9 cellular contexts compared by ENCODE assay signal in genomic region chr5:150161242-150162141, GRCh38. TPM values are rescaled to one million over a fixed set of nuclear protein-coding genes. Genes with fewer than 3 reads are reported as not detected.
DNase-seq lines count a peak whose midpoint lies in the region; ATAC-seq and TF ChIP-seq lines count a peak whose summit lies in the region.
"Had no signal": no experiment of that assay in that cellular context is flagged by ENCODE, and none has a peak within 500 bp of the region (broad histone marks: within the 10 kb centered on the region; RNA-seq: fewer than 3 reads in every experiment).

No MANE protein-coding gene starts in this region.

- no peaks in the 10 kb centered on the region for H3K36me3 ChIP-seq in SK-N-SH (replicated peaks in 1 of 2; ENCODE audit: control insufficient read depth in 1 of 2, insufficient read depth in 2 of 2, low read length in 1 of 2)
- no peaks in the 10 kb centered on the region for H3K36me3 ChIP-seq in vagina

- peaks cover 13% of the 10 kb centered on the region for H3F3A ChIP-seq in SK-N-SH (replicated peaks; ENCODE audit: insufficient read depth)

- peaks cover 26 to 56% of the 10 kb centered on the region in 2 experiments for H3K4me1 ChIP-seq in SK-N-SH (ENCODE audit: control insufficient read depth in 1 of 2, insufficient read depth in 2 of 2, low read depth in 1 of 2, low read length in 1 of 2)
- peaks cover 86% of the 10 kb centered on the region for H3K4me1 ChIP-seq in vagina

- peak; percentile 80 for TF ChIP-seq RAD21 in SK-N-SH (IDR thresholded peaks at IDR 0.05; ENCODE audit: low read length)

- H3K4me3 ChIP-seq in LNCaP clone FGC (ENCODE audit: low read depth, low read length): no peak overlapping the region
- no peak overlapping the region for H3K4me3 ChIP-seq in SK-N-SH (ENCODE audit: low read depth in 2 of 2, low read length in 1 of 2)
- H3K4me3 ChIP-seq in vagina: no peak overlapping the region

- TF ChIP-seq EP300 in SK-N-SH (IDR thresholded peaks at IDR 0.05; ENCODE audit: borderline replicate concordance in 1 of 2, low read depth in 1 of 2, low read length in 1 of 2): no peak

- DNase-seq in DMS114 treated with DMSO at 0.1 percent for 48 hours (lab: John Stamatoyannopoulos, UW; ENCODE audit: unreplicated experiment) (peak; percentile 77), LNCaP clone FGC (ENCODE audit: low read depth) (no peak), SK-N-SH (peak; percentile 89), Right ventricle myocardium superior (peak; percentile 91), progenitor cell of endocrine pancreas (ENCODE audit: low spot score, unreplicated experiment) (peak; percentile 84), vagina (ENCODE audit: extremely low spot score in 2 of 2) (no peak)
- peak; percentile 85 for DNase-seq in activated naive CD4-positive, alpha-beta T cell treated with anti-CD3 and anti-CD28 coated beads, Interleukin-2, amount 10 ng/mL, durations not matched to agents 7 days and 5 days

- H3K36me3 Mint-ChIP-seq in activated naive CD4-positive, alpha-beta T cell treated with anti-CD3 and anti-CD28 coated beads, Interleukin-2, amount 10 ng/mL, durations not matched to agents 7 days and 5 days: no peaks in the 10 kb centered on the region
- H3K36me3 Mint-ChIP-seq in progenitor cell of endocrine pancreas (ENCODE audit: insufficient read depth): no peaks in the 10 kb centered on the region

- POLR2A ChIA-PET in SK-N-SH (lab: Yijun Ruan, JAX): no interaction called here

- H3K27me3 ChIP-seq in SK-N-SH (ENCODE audit: insufficient read depth) (no peaks in the 10 kb centered on the region), vagina (no peaks in the 10 kb centered on the region)

- WGBS in SK-N-SH (ENCODE audit: low lambda C conversion rate): 51% methylated on average over 14 of the region's 14 CpGs

- no peaks in the 10 kb centered on the region for H3K4me1 Mint-ChIP-seq in activated naive CD4-positive, alpha-beta T cell treated with anti-CD3 and anti-CD28 coated beads, Interleukin-2, amount 10 ng/mL, durations not matched to agents 7 days and 5 days
- peaks cover 9% of the 10 kb centered on the region for H3K4me1 Mint-ChIP-seq in progenitor cell of endocrine pancreas (ENCODE audit: low read depth)

- ATAC-seq in GM21619 (IDR thresholded peaks at IDR 0.05; ENCODE audit: unreplicated experiment) (peak; percentile 56), Right ventricle myocardium superior (ENCODE audit: poor library complexity) (peak; percentile 71)

- H3K9ac ChIP-seq in SK-N-SH: no peak overlapping the region

- no peak overlapping the region for H3K27ac Mint-ChIP-seq in activated naive CD4-positive, alpha-beta T cell treated with anti-CD3 and anti-CD28 coated beads, Interleukin-2, amount 10 ng/mL, durations not matched to agents 7 days and 5 days
- H3K27ac Mint-ChIP-seq in progenitor cell of endocrine pancreas: no peak overlapping the region

- H3K27me3 Mint-ChIP-seq in activated naive CD4-positive, alpha-beta T cell treated with anti-CD3 and anti-CD28 coated beads, Interleukin-2, amount 10 ng/mL, durations not matched to agents 7 days and 5 days: peaks cover 62% of the 10 kb centered on the region
- peaks cover 35% of the 10 kb centered on the region for H3K27me3 Mint-ChIP-seq in progenitor cell of endocrine pancreas

- no peak overlapping the region for H3K4me2 ChIP-seq in SK-N-SH

- H3K9me3 Mint-ChIP-seq in activated naive CD4-positive, alpha-beta T cell treated with anti-CD3 and anti-CD28 coated beads, Interleukin-2, amount 10 ng/mL, durations not matched to agents 7 days and 5 days: no peaks in the 10 kb centered on the region
- H3K9me3 Mint-ChIP-seq in progenitor cell of endocrine pancreas (ENCODE audit: low read depth): no peaks in the 10 kb centered on the region

- H3K9me3 ChIP-seq in SK-N-SH: no peaks in the 10 kb centered on the region
- no peaks in the 10 kb centered on the region for H3K9me3 ChIP-seq in vagina

- H3K4me3 Mint-ChIP-seq in activated naive CD4-positive, alpha-beta T cell treated with anti-CD3 and anti-CD28 coated beads, Interleukin-2, amount 10 ng/mL, durations not matched to agents 7 days and 5 days: no peak overlapping the region
- H3K4me3 Mint-ChIP-seq in progenitor cell of endocrine pancreas (ENCODE audit: low read depth): no peak overlapping the region

- CTCF ChIA-PET in SK-N-SH (lab: Yijun Ruan, JAX): interaction anchor here (0.6 to 1.9 kb wide), 22 partner anchors 8 to 189 kb away, joined by 3 to 17 read pairs (median 4); no protein-coding TSS in a partner anchor
- CTCF ChIA-PET in activated naive CD4-positive, alpha-beta T cell treated with anti-CD3 and anti-CD28 coated beads, Interleukin-2, amount 10 ng/mL, durations not matched to agents 7 days and 5 days (lab: Charles Lee): interaction anchor here (0.8 to 2.8 kb wide), 11 partner anchors 9 to 189 kb away, joined by 3 to 13 read pairs (median 4); no protein-coding TSS in a partner anchor

- TF ChIP-seq CTCF in LNCaP clone FGC (IDR thresholded peaks at IDR 0.05; ENCODE audit: control insufficient read depth, extremely low read depth, insufficient read depth) (peak; percentile 96), SK-N-SH (IDR thresholded peaks at IDR 0.05) (peak; percentile 94), progenitor cell of endocrine pancreas (IDR thresholded peaks at IDR 0.05; ENCODE audit: unreplicated experiment) (peak; percentile 86), vagina (IDR thresholded peaks at IDR 0.05) (peak; percentile 67 to 97 (median 91))

- peak overlapping the region in 1 of 2 experiments; percentile 96; a peak in 2 of 4 replicates for H3K27ac ChIP-seq in SK-N-SH (ENCODE audit: low read depth in 2 of 2, low read length in 1 of 2)
- peak overlapping the region; percentile 83 for H3K27ac ChIP-seq in vagina

- H2AFZ ChIP-seq in SK-N-SH (ENCODE audit: low read depth): no peak overlapping the region; the same call in 1 of the 2 replicates

- H4K20me1 ChIP-seq in SK-N-SH (ENCODE audit: insufficient read depth): no peaks in the 10 kb centered on the region

- H3K9me2 ChIP-seq in SK-N-SH: no peaks in the 10 kb centered on the region

- intact Hi-C loops in Right ventricle myocardium superior (cut with DNase I): loop anchor here (1.0 to 10.0 kb wide), 2 partner anchors 57 to 273 kb away; no protein-coding TSS in a partner anchor
- intact Hi-C loops in vagina (cut with DNase I): loop anchor here (5.0 kb wide), 1 partner anchor 56 kb away; no protein-coding TSS in a partner anchor

- H3K79me2 ChIP-seq in SK-N-SH (ENCODE audit: insufficient read depth): no peaks in the 10 kb centered on the region

- no peak for TF ChIP-seq POLR2A in vagina (IDR thresholded peaks at IDR 0.05)

TF ChIP-seq in SK-N-SH, 30 proteins besides CTCF, POLR2A, EP300 and RAD21:
- TF ChIP-seq SIN3A (IDR thresholded peaks at IDR 0.05; ENCODE audit: borderline replicate concordance, low read depth, low read length) (no peak), TEAD4 (IDR thresholded peaks at IDR 0.05; ENCODE audit: borderline replicate concordance, insufficient read depth) (no peak), SMC3 (IDR thresholded peaks at IDR 0.05; ENCODE audit: low read depth, low read length) (peak; percentile 85)

RNA-seq across cellular contexts. Expression of gene CDX1, which starts 5.1 kb away (rescaled TPM):
- polyA plus RNA-seq in SK-N-SH (2012; rRNA removed): 0.23 and 0.26 TPM in 2 replicates
- polyA plus RNA-seq in SK-N-SH (2012; cell fraction: cytosol; rRNA removed): 0.19 and 0.26 TPM in 2 replicates
- polyA plus RNA-seq in SK-N-SH (2012; cell fraction: nucleus; rRNA removed): 0.25 and 0.39 TPM in 2 replicates
- total RNA-seq in Right ventricle myocardium superior (not detected), progenitor cell of endocrine pancreas (0.31 and 0.43 TPM in 2 replicates), vagina (not detected)
- total RNA-seq: dermis microvascular lymphatic vessel endothelial cell had no signal

RNA-seq across cellular contexts. Expression of gene PDGFRB, which starts 5.8 kb away (rescaled TPM):
- polyA plus RNA-seq in SK-N-SH (2012; rRNA removed): 25.9 and 32.1 TPM in 2 replicates
- 13.2 and 19.7 TPM in 2 replicates for polyA plus RNA-seq in SK-N-SH (2012; cell fraction: cytosol; rRNA removed)
- 57.0 and 58.5 TPM in 2 replicates for polyA plus RNA-seq in SK-N-SH (2012; cell fraction: nucleus; rRNA removed)
- total RNA-seq in Right ventricle myocardium superior (47.0 TPM), progenitor cell of endocrine pancreas (1.2 and 2.3 TPM in 2 replicates), vagina (173 TPM)

RNA-seq across cellular contexts. Expression of gene SLC6A7, which starts 28.4 kb away (rescaled TPM):
- not detected in 2 replicates for polyA plus RNA-seq in SK-N-SH (2012; rRNA removed)
- not detected in 2 replicates for polyA plus RNA-seq in SK-N-SH (2012; cell fraction: cytosol; rRNA removed)
- polyA plus RNA-seq in SK-N-SH (2012; cell fraction: nucleus; rRNA removed): 0.04 and 0.08 TPM in 2 replicates
- total RNA-seq in Right ventricle myocardium superior (not detected), progenitor cell of endocrine pancreas (not detected in 2 replicates), vagina (0.25 TPM)
- total RNA-seq: dermis microvascular lymphatic vessel endothelial cell had no signal

Comparison
In these comparisons a context has a peak if more than half of its experiments do, and no peak if none do; other contexts are left out.
1. DNase-seq: peak in DMS114 treated with DMSO at 0.1 percent for 48 hours (single experiment), SK-N-SH (single experiment), activated naive CD4-positive, alpha-beta T cell treated with anti-CD3 and anti-CD28 coated beads, Interleukin-2, amount 10 ng/mL, durations not matched to agents 7 days and 5 days (single experiment), Right ventricle myocardium superior (single experiment) and progenitor cell of endocrine pancreas (single experiment); none in LNCaP clone FGC (single experiment) and vagina (0 of 2).
2. RNA of gene PDGFRB, which starts 5.8 kb away (total RNA-seq): 173 TPM in vagina (single experiment) and 47.0 TPM in Right ventricle myocardium superior (single experiment); 1.2 to 2.3 TPM in progenitor cell of endocrine pancreas; every median in the first group is over 10 times any median in the second.
3. Peak in every context shown above with its lines, with median percentiles within 50 percentile points of each other: CTCF ChIP-seq.